ENCODE assay signal across 25 cellular contexts in the genomic region with DNA sequence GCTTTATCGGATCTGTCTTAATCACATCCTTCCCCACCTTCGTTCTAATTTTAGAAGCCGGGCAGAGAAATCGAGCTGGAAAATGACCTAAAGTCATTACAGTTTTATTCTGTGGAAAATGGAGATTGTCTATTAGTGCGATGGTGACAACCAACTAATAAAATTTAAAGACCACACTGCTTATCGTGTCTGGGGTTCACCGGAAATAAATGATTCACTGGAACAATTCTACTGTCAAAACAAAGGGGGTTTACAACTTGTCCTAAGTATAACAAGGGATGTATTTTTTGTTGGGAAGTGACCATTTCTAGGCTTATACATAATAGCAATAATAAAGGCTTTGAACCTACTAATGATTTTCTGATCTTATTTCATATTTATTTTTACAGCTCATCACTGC. TPM values are rescaled to one million over a fixed set of nuclear protein-coding genes. Genes with fewer than 3 reads are reported as not detected.
DNase-seq lines count a peak whose midpoint lies in the region; ATAC-seq, FAIRE-seq and TF ChIP-seq lines count a peak whose summit lies in the region.
"Had no signal": no experiment of that assay in that cellular context is flagged by ENCODE, and none has a peak within 500 bp of the region (broad histone marks: within the 10 kb centered on the region; RNA-seq: fewer than 3 reads in every experiment).

No MANE protein-coding gene starts in this region.

- no peak overlapping the region for H3K4me3 ChIP-seq in breast epithelium
- no peak overlapping the region for H3K4me3 ChIP-seq in K562
- H3K4me3 ChIP-seq: BLaER1, GM12878, HAP-1 had no signal

- H3K27me3 ChIP-seq in breast epithelium, result no peaks in the 10 kb centered on the region
- H3K27me3 ChIP-seq in K562 (ENCODE audit: control insufficient read depth in 2 of 2, insufficient read depth in 2 of 2, low read length in 2 of 2), result no peaks in the 10 kb centered on the region
- H3K27me3 ChIP-seq: BLaER1 had no signal

- TF ChIP-seq POLR2A in breast epithelium (IDR thresholded peaks at IDR 0.05) (no peak), K562 (conservative IDR thresholded peaks at IDR 0.05) (no peak)

- DNase-seq in MCF 10A (ENCODE audit: unreplicated experiment), result no peak
- DNase-seq in breast epithelium (ENCODE audit: low spot score in 2 of 2), result no peak
- no peak for DNase-seq in D721Med (ENCODE audit: insufficient read length, low spot score)
- no peak for DNase-seq in K562 (ENCODE audit: extremely low read depth in 1 of 4, low spot score in 3 of 4)
- peak; percentile 35 for DNase-seq in foreskin melanocyte
- no peak for DNase-seq in putamen (ENCODE audit: low spot score)
- DNase-seq in NCI-H1694 treated with DMSO at 0.1 percent for 48 hours (lab: John Stamatoyannopoulos, UW), result no peak
- no peak for DNase-seq in NAMALWA (ENCODE audit: low spot score)
- DNase-seq: Caco-2; CD4-positive, CD25-positive, alpha-beta regulatory T cell; CD8-positive, alpha-beta T cell; DMS 273 treated with DMSO at 0.1 percent for 48 hours; DMS79; EL; GDM1; GOT3; HFFc6 had no signal

- no peak overlapping the region for H3K4me2 ChIP-seq in K562 (ENCODE audit: insufficient read depth, low read length)
- H3K4me2 ChIP-seq: BLaER1 had no signal

- H3K27me3 Mint-ChIP-seq in MCF 10A (ENCODE audit: insufficient read depth, unreplicated experiment), result no peaks in the 10 kb centered on the region
- H3K27me3 Mint-ChIP-seq: B cell; CD4-positive, CD25-positive, alpha-beta regulatory T cell had no signal

- H3K9me3 Mint-ChIP-seq in MCF 10A (ENCODE audit: unreplicated experiment), result no peaks in the 10 kb centered on the region
- H3K9me3 Mint-ChIP-seq: CD4-positive, CD25-positive, alpha-beta regulatory T cell; CD8-positive, alpha-beta T cell; HFFc6 had no signal

- H3K9me1 ChIP-seq in K562 (ENCODE audit: control insufficient read depth, insufficient read depth, low read length), result no peaks in the 10 kb centered on the region

- no peaks in the 10 kb centered on the region for H4K20me1 ChIP-seq in K562 (replicated peaks; ENCODE audit: control insufficient read depth, insufficient read depth, low read length)

- H2AFZ ChIP-seq in K562 (ENCODE audit: low read depth, low read length), result no peak overlapping the region

- H3K36me3 Mint-ChIP-seq in MCF 10A (ENCODE audit: insufficient read depth, unreplicated experiment), result peaks cover 100% of the 10 kb centered on the region

- 90% methylated on average over 7 of the region's 7 CpGs for WGBS in K562 (ENCODE audit: insufficient coverage, low coverage, missing lambda C conversion rate)

- ATAC-seq in K562, result no peak
- ATAC-seq: CD8-positive, alpha-beta T cell; GM12878 had no signal

- CTCF ChIA-PET in MCF 10A (lab: Yijun Ruan, JAX), result interaction anchor here (0.6 to 1.2 kb wide), 5 partner anchors 13 to 982 kb away, joined by 3 to 4 read pairs (median 3); no protein-coding TSS in a partner anchor
- CTCF ChIA-PET in K562 (lab: Yijun Ruan, JAX; ENCODE audit: low intra/inter-chr PET ratio), result no interaction called here

- TF ChIP-seq EP300 in K562 (IDR thresholded peaks at IDR 0.05; ENCODE audit: low read length), result no peak

- no peak overlapping the region for H3K27ac Mint-ChIP-seq in MCF 10A (ENCODE audit: low read depth, unreplicated experiment)
- H3K27ac Mint-ChIP-seq: B cell; CD4-positive, CD25-positive, alpha-beta regulatory T cell; CD8-positive, alpha-beta T cell; HFFc6 had no signal

- peak; percentile 44 for FAIRE-seq in D721Med (lab: Jason Lieb, UNC)
- no peak for FAIRE-seq in K562 (lab: Jason Lieb, UNC)
- FAIRE-seq: A204.1, GM12878, H54 had no signal

- intact Hi-C loops in MCF 10A (cut with micrococcal nuclease) (no loop called here), breast epithelium (cut with DNase I; ENCODE audit: low total_unique reads) (no loop called here), K562 (cut with micrococcal nuclease) (no loop called here)

- no peaks in the 10 kb centered on the region for H3K79me2 ChIP-seq in K562 (ENCODE audit: control insufficient read depth, insufficient read depth, low read length)

- TF ChIP-seq RAD21 in K562 (CRISPR knock-in tag; conservative IDR thresholded peaks at IDR 0.05 in 1 of 2, IDR thresholded peaks at IDR 0.05 in 1 of 2), result no peak

- H3K27ac ChIP-seq in breast epithelium, result no peak overlapping the region
- H3K27ac ChIP-seq in K562 (ENCODE audit: extremely low read depth, low read depth, low read length), result no peak overlapping the region
- H3K27ac ChIP-seq: 22Rv1, BLaER1, C4-2B had no signal

- H3K4me1 Mint-ChIP-seq in MCF 10A (ENCODE audit: insufficient read depth, unreplicated experiment), result no peaks in the 10 kb centered on the region
- H3K4me1 Mint-ChIP-seq: B cell; CD4-positive, CD25-positive, alpha-beta regulatory T cell had no signal

- H3K9me3 ChIP-seq in breast epithelium, result no peaks in the 10 kb centered on the region
- H3K9me3 ChIP-seq in K562 (replicated peaks; ENCODE audit: control insufficient read depth, insufficient read depth, low read depth, low read length), result no peaks in the 10 kb centered on the region
- H3K9me3 ChIP-seq: BLaER1, Caco-2, HAP-1 had no signal

- TF ChIP-seq CTCF in MCF 10A (IDR thresholded peaks at IDR 0.05; ENCODE audit: unreplicated experiment), result no peak
- no peak for TF ChIP-seq CTCF in breast epithelium (IDR thresholded peaks at IDR 0.05)
- TF ChIP-seq CTCF in D721Med (IDR thresholded peaks at IDR 0.05; ENCODE audit: insufficient read depth, missing control alignments), result no peak
- TF ChIP-seq CTCF in K562 (IDR thresholded peaks at IDR 0.05 in 2 of 3, conservative IDR thresholded peaks at IDR 0.05 in 1 of 3; ENCODE audit: insufficient read depth in 2 of 3, low read depth in 1 of 3, low read length in 3 of 3), result no peak

- H3K4me3 Mint-ChIP-seq in MCF 10A (ENCODE audit: unreplicated experiment), result no peak overlapping the region
- H3K4me3 Mint-ChIP-seq: B cell; CD4-positive, CD25-positive, alpha-beta regulatory T cell; CD8-positive, alpha-beta T cell; HFFc6 had no signal

- H3K9ac ChIP-seq in K562 (ENCODE audit: insufficient read depth in 1 of 2, low read depth in 2 of 2, low read length in 2 of 2), result no peak overlapping the region
- H3K9ac ChIP-seq: BLaER1 had no signal

- POLR2A ChIA-PET in MCF 10A (lab: Yijun Ruan, JAX) (interaction anchor here (1.0 to 1.4 kb wide), 2 partner anchors 38 to 56 kb away, joined by 3 read pairs; a partner anchor contains a TSS), K562 (lab: Yijun Ruan, JAX) (interaction anchor here (0.5 to 1.1 kb wide), 2 partner anchors 25 to 47 kb away, joined by 3 read pairs; no protein-coding TSS in a partner anchor)

- BruUV-seq in MCF 10A (replicated peaks; lab: Mats Ljungman, UMichigan) (TSS peak; percentile 19), K562 (replicated peaks; lab: Mats Ljungman, UMichigan) (TSS peak; percentile 27)

- no peaks in the 10 kb centered on the region for H3K4me1 ChIP-seq in breast epithelium
- peaks cover 0 to 6% of the 10 kb centered on the region in 2 experiments; a peak in 3 of 5 replicates for H3K4me1 ChIP-seq in K562 (replicated peaks in 1 of 2; ENCODE audit: control insufficient read depth in 2 of 2, insufficient read depth in 2 of 2, low read length in 2 of 2)
- H3K4me1 ChIP-seq: BLaER1, Caco-2, HAP-1 had no signal

- H3K36me3 ChIP-seq in breast epithelium, result no peaks in the 10 kb centered on the region
- peaks cover 91% of the 10 kb centered on the region for H3K36me3 ChIP-seq in K562 (ENCODE audit: control insufficient read depth, insufficient read depth, low read length)

- in situ Hi-C loops in K562 (cut with MboI), result no loop called here

TF ChIP-seq in K562, 482 proteins besides CTCF, POLR2A, EP300 and RAD21:
- TF ChIP-seq, protein P1, sequence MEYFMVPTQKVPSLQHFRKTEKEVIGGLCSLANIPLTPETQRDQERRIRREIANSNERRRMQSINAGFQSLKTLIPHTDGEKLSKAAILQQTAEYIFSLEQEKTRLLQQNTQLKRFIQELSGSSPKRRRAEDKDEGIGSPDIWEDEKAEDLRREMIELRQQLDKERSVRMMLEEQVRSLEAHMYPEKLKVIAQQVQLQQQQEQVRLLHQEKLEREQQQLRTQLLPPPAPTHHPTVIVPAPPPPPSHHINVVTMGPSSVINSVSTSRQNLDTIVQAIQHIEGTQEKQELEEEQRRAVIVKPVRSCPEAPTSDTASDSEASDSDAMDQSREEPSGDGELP (CRISPR knock-in tag; IDR thresholded peaks at IDR 0.05; ENCODE audit: borderline replicate concordance), result no peak

RNA-seq across cellular contexts. Expression of a gene that starts 55.6 kb away (rescaled TPM):
- 82.4 and 88.4 TPM in 2 replicates for total RNA-seq in MCF 10A (2022)
- total RNA-seq in breast epithelium, result 10 to 100 TPM; 21.4 to 34.8 (median 25.9) TPM
- 64.2 and 174 TPM in 2 replicates for total RNA-seq in K562 (2011; cell fraction: chromatin; rRNA removed; ENCODE audit: low replicate concordance)
- total RNA-seq in K562 (2011; cell fraction: nucleolus; rRNA removed), result 35.9 and 39.9 TPM in 2 replicates
- 70.5 and 113 TPM in 2 replicates for total RNA-seq in K562 (2011; cell fraction: nucleoplasm; rRNA removed)
- 20.7 and 23.9 TPM in 2 replicates for total RNA-seq in K562 (2014; rRNA removed)
- 31.7 and 33.7 TPM in 2 replicates for total RNA-seq in K562 (2014; rRNA removed; fragmentation: Illumina TruSeq; extraction: Trizol)
- total RNA-seq in K562 (2015; rRNA removed; fragmentation: Illumina TruSeq; extraction: Trizol), result 25.4 and 27.3 TPM in 2 replicates
- total RNA-seq in K562 (2021), result 22.9 and 23.7 TPM in 2 replicates
- polyA plus RNA-seq in K562 (2011; rRNA removed), result 26.6 and 27.4 TPM in 2 replicates
- polyA plus RNA-seq in K562 (2011; cell fraction: cytosol; rRNA removed), result 9.0 and 13.7 TPM in 2 replicates
- polyA plus RNA-seq in K562 (2011; cell fraction: nucleus; rRNA removed), result 22.3 and 28.3 TPM in 2 replicates
- polyA plus RNA-seq in K562 (2012), result 10.3 and 16.2 TPM in 2 replicates
- polyA plus RNA-seq in K562 (2014; fragmentation: Illumina TruSeq; extraction: Trizol), result 16.1 and 18.8 TPM in 2 replicates
- polyA plus RNA-seq in K562 (2014; fragmentation: Nextera tagmentation; extraction: Ambion mirVana), result 1 to 10 TPM; 2.0 to 2.7 TPM
- 15.0 and 16.0 TPM in 2 replicates for polyA plus RNA-seq in K562 (2014; rRNA removed)
- 71.3 and 86.7 TPM in 2 replicates for polyA minus RNA-seq in K562 (2011; rRNA and poly(A)+ RNA removed)
- 26.2 and 27.0 TPM in 2 replicates for polyA minus RNA-seq in K562 (2011; cell fraction: cytosol; rRNA and poly(A)+ RNA removed)
- 24.5 and 32.4 TPM in 2 replicates for polyA minus RNA-seq in K562 (2011; cell fraction: nucleus; rRNA and poly(A)+ RNA removed)
